8 cellular contexts compared by ENCODE assay signal in genomic region chr1:248873993-248874671, GRCh38. TPM values are rescaled to one million over a fixed set of nuclear protein-coding genes. Genes with fewer than 3 reads are reported as not detected.
DNase-seq lines count a peak whose midpoint lies in the region; ATAC-seq and TF ChIP-seq lines count a peak whose summit lies in the region.

No MANE protein-coding gene starts in this region.

- H3K9me3 ChIP-seq in SU-DHL-6 (ENCODE audit: insufficient read depth, low read length) (no peaks in the 10 kb centered on the region), prostate gland (no peaks in the 10 kb centered on the region), upper lobe of left lung (no peaks in the 10 kb centered on the region)

- H3K27ac ChIP-seq in SU-DHL-6 (ENCODE audit: low read depth, low read length), result no peak overlapping the region
- H3K27ac ChIP-seq in prostate gland, result peak overlapping the region; percentile 95 to 96
- H3K27ac ChIP-seq in upper lobe of left lung, result peak overlapping the region; percentile 91 to 97 (median 96)

- H3K79me2 ChIP-seq in SU-DHL-6 (ENCODE audit: insufficient read depth, low read length), result no peaks in the 10 kb centered on the region

- ATAC-seq in HG02623 (IDR thresholded peaks at IDR 0.05; ENCODE audit: unreplicated experiment) (peak; percentile 47), left ventricle myocardium superior (peak; percentile 77), upper lobe of left lung (ENCODE audit: low FRiP score in 2 of 2) (peak; percentile 77 to 85)

- no peaks in the 10 kb centered on the region for H4K20me1 ChIP-seq in SU-DHL-6 (ENCODE audit: low read depth, low read length)

- no peaks in the 10 kb centered on the region for H3K36me3 ChIP-seq in SU-DHL-6 (ENCODE audit: low read length)
- H3K36me3 ChIP-seq in prostate gland, result no peaks in the 10 kb centered on the region
- H3K36me3 ChIP-seq in upper lobe of left lung, result no peaks in the 10 kb centered on the region

- H3K4me3 ChIP-seq in SU-DHL-6 (ENCODE audit: insufficient read depth, low read length, poor library complexity, severe bottlenecking) (peak overlapping the region; percentile 65), prostate gland (peak overlapping the region; percentile 51 to 58), upper lobe of left lung (peak overlapping the region; percentile 53 to 57 (median 54))

- intact Hi-C loops in left ventricle myocardium superior (cut with micrococcal nuclease) (no loop called here), prostate gland (cut with DNase I) (loop anchor here (2.0 kb wide), 1 partner anchor 15 kb away; the partner anchor contains the start of gene ZNF692)

- DNase-seq in G401 (ENCODE audit: low spot score), result peak; percentile 94
- peak; percentile 98 for DNase-seq in NCI-H1092 treated with DMSO at 0.1 percent for 48 hours (lab: John Stamatoyannopoulos, UW)
- DNase-seq in activated naive CD8-positive, alpha-beta T cell treated with anti-CD3 and anti-CD28 coated beads, Interleukin-2, amount 50 U/mL, for 16 hours (ENCODE audit: low read depth, low spot score), result peak; percentile 62
- DNase-seq in left ventricle myocardium superior, result peak; percentile 74
- peak; percentile 44 for DNase-seq in prostate gland (ENCODE audit: low spot score)
- peak; percentile 51 to 93 for DNase-seq in upper lobe of left lung

- TF ChIP-seq EP300 in upper lobe of left lung (IDR thresholded peaks at IDR 0.05), result peak in 1 of 4 donors; percentile 9

- H3F3A ChIP-seq in SU-DHL-6 (ENCODE audit: insufficient read depth), result peaks cover 9% of the 10 kb centered on the region

- peak overlapping the region; percentile 57; the same call in 1 of the 2 replicates for H3K9ac ChIP-seq in SU-DHL-6 (ENCODE audit: low read length)

- TF ChIP-seq CTCF in SU-DHL-6 (IDR thresholded peaks at IDR 0.05; ENCODE audit: insufficient read depth, low read length, poor library complexity, severe bottlenecking) (no peak), prostate gland (IDR thresholded peaks at IDR 0.05) (no peak), upper lobe of left lung (IDR thresholded peaks at IDR 0.05) (no peak)

- H3K9me2 ChIP-seq in SU-DHL-6 (replicated peaks; ENCODE audit: insufficient read depth, low read length), result no peaks in the 10 kb centered on the region

- H3K4me2 ChIP-seq in SU-DHL-6 (ENCODE audit: low read depth, low read length, poor library complexity, severe bottlenecking), result peak overlapping the region; percentile 54

- WGBS in prostate gland, result 5% methylated on average over 24 of the region's 24 CpGs
- WGBS in upper lobe of left lung, 2 donors, result 11 to 16% methylated on average over 18 to 24 of the region's 24 CpGs

- TF ChIP-seq POLR2A in prostate gland (IDR thresholded peaks at IDR 0.05), result no peak
- TF ChIP-seq POLR2A in upper lobe of left lung (IDR thresholded peaks at IDR 0.05), result no peak

- H3K4me1 ChIP-seq in prostate gland (replicated peaks) (no peaks in the 10 kb centered on the region), upper lobe of left lung (peaks cover 7 to 12% (median 11%) of the 10 kb centered on the region in 4 donors)

- in situ Hi-C loops in G401 (cut with HindIII; ENCODE audit: low sequenced_read_pairs), result no loop called here

- H3K27me3 ChIP-seq in SU-DHL-6 (ENCODE audit: low read length) (no peaks in the 10 kb centered on the region), prostate gland (replicated peaks; ENCODE audit: insufficient read depth) (no peaks in the 10 kb centered on the region), upper lobe of left lung (no peaks in the 10 kb centered on the region)

- H2AFZ ChIP-seq in SU-DHL-6 (ENCODE audit: low read depth, low read length, severe bottlenecking), result peak overlapping the region; percentile 84

RNA-seq across cellular contexts. Expression of gene ZNF692, which starts 15.2 kb away (rescaled TPM):
- total RNA-seq in G401 (2014; rRNA removed; shearing (Covaris generic)), result 7.9 and 12.7 TPM in 2 replicates
- total RNA-seq in left ventricle myocardium superior, result 27.1 TPM
- total RNA-seq in prostate gland, result 10 to 100 TPM; 65.0 to 99.7 TPM
- 100 to 1,000 TPM in 1 of 6 donors, 10 to 100 TPM in 5; 25.7 to 248 (median 34.1) TPM for total RNA-seq in upper lobe of left lung

RNA-seq across cellular contexts. Expression of gene PGBD2, which starts 31.9 kb away (rescaled TPM):
- 5.3 and 10.0 TPM in 2 replicates for total RNA-seq in G401 (2014; rRNA removed; shearing (Covaris generic))
- 3.3 TPM for total RNA-seq in left ventricle myocardium superior
- total RNA-seq in prostate gland, result 10 to 100 TPM in 1 of 2 donors, 1 to 10 TPM in 1; 8.6 to 12.6 TPM
- 10 to 100 TPM in 2 of 6 donors, 1 to 10 TPM in 4; 5.6 to 19.9 (median 6.7) TPM for total RNA-seq in upper lobe of left lung

RNA-seq across cellular contexts. Expression of gene ZNF672, which starts 36.1 kb away (rescaled TPM):
- 57.1 and 63.1 TPM in 2 replicates for total RNA-seq in G401 (2014; rRNA removed; shearing (Covaris generic))
- total RNA-seq in left ventricle myocardium superior (45.5 TPM), prostate gland (10 to 100 TPM; 44.2 to 63.1 TPM), upper lobe of left lung (10 to 100 TPM; 32.5 to 47.7 (median 45.8) TPM)

RNA-seq across cellular contexts. Expression of gene SH3BP5L, which starts 48.4 kb away (rescaled TPM):
- 23.1 and 24.6 TPM in 2 replicates for total RNA-seq in G401 (2014; rRNA removed; shearing (Covaris generic))
- 20.1 TPM for total RNA-seq in left ventricle myocardium superior
- 10 to 100 TPM; 23.3 to 35.3 TPM for total RNA-seq in prostate gland
- 10 to 100 TPM; 18.5 to 35.6 (median 22.5) TPM for total RNA-seq in upper lobe of left lung

Comparison
In these comparisons a context has a peak if more than half of its experiments do, and no peak if none do; other contexts are left out.
1. DNase-seq: peak in every context shown above with its lines; median percentile 98 in NCI-H1092 treated with DMSO at 0.1 percent for 48 hours; 94 in G401; 74 in left ventricle myocardium superior; 72 in upper lobe of left lung; 62 in activated naive CD8-positive, alpha-beta T cell treated with anti-CD3 and anti-CD28 coated beads, Interleukin-2, amount 50 U/mL, for 16 hours; 44 in prostate gland.